Comparison of ENCODE assay signal across 20 cellular contexts in the genomic region with DNA sequence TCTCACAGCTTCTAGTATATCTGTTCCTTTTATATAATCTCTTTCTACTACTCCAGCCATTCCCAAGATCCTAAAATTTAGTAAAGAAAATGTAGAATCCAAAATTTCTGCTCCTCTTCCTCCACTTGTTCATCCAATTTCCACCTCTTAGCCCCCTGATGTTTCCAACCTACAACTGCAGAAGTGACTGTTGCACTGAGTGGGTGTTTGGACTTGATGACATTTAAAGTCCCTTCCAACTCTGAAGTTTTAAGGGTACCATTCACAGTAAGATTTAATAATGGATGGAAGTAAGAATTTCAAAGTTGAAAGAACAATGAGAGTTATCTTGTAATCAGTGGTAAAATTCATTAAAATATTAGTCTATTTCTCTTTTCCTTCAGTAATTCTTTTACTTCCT. TPM values are rescaled to one million over a fixed set of nuclear protein-coding genes. Genes with fewer than 3 reads are reported as not detected.
A peak's percentile ranks its signal among the peaks of the same experiment; 100 is the strongest.
DNase-seq lines count a peak whose midpoint lies in the region; ATAC-seq and TF ChIP-seq lines count a peak whose summit lies in the region.
"Had no signal": no experiment of that assay in that cellular context is flagged by ENCODE, and none has a peak within 500 bp of the region (broad histone marks: within the 10 kb centered on the region; RNA-seq: fewer than 3 reads in every experiment).

No MANE protein-coding gene starts in this region.

- intact Hi-C loops in stomach (cut with DNase I; ENCODE audit: low total_unique reads), result no loop called here

- no peaks in the 10 kb centered on the region for H3K9me3 ChIP-seq in stomach
- H3K9me3 ChIP-seq: esophagus muscularis mucosa, HAP-1 had no signal

- TF ChIP-seq CTCF in stomach (IDR thresholded peaks at IDR 0.05), result no peak

- TF ChIP-seq EP300 in stomach (IDR thresholded peaks at IDR 0.05), result no peak

- POLR2A ChIA-PET in T-cell (lab: Charles Lee), result interaction anchor here (0.6 to 1.3 kb wide), 2 partner anchors 12 to 33 kb away, joined by 7 read pairs; no protein-coding TSS in a partner anchor

- no peak for TF ChIP-seq POLR2A in stomach (IDR thresholded peaks at IDR 0.05)

- no peaks in the 10 kb centered on the region for H3K27me3 Mint-ChIP-seq in activated naive CD4-positive, alpha-beta T cell treated with anti-CD3 and anti-CD28 coated beads, Interleukin-2, amount 50 U/mL, for 24 hours
- no peaks in the 10 kb centered on the region for H3K27me3 Mint-ChIP-seq in T-cell
- H3K27me3 Mint-ChIP-seq in effector memory CD8-positive, alpha-beta T cell, result no peaks in the 10 kb centered on the region
- H3K27me3 Mint-ChIP-seq: activated naive CD4-positive, alpha-beta T cell treated with anti-CD3 and anti-CD28 coated beads, Interleukin-2, amount 10 ng/mL, durations not matched to agents 7 days and 5 days had no signal

- no peak for ATAC-seq in activated naive CD4-positive, alpha-beta T cell treated with anti-CD3 and anti-CD28 coated beads, Interleukin-2, amount 50 U/mL, for 72 hours
- ATAC-seq in T-cell (replicated peaks in 1 of 4) (no peak), left lobe of liver (no peak)
- no peak for ATAC-seq in effector memory CD8-positive, alpha-beta T cell (replicated peaks)

- DNase-seq in activated naive CD4-positive, alpha-beta T cell treated with anti-CD3 and anti-CD28 coated beads, Interleukin-2, amount 50 U/mL, for 72 hours (ENCODE audit: low spot score in 2 of 2), result no peak
- DNase-seq in T-cell (no peak), stomach (no peak), GF-D8 (lab: John Stamatoyannopoulos, UW) (no peak), left lobe of liver (ENCODE audit: low spot score) (no peak), dedifferentiated amniotic fluid mesenchymal stem cell (ENCODE audit: extremely low spot score) (no peak)
- no peak for DNase-seq in effector memory CD8-positive, alpha-beta T cell
- DNase-seq: activated CD4-positive, alpha-beta T cell treated with anti-CD3 and anti-CD28 coated beads, Interleukin-2, amount 50 U/mL, for 4 hours; activated naive CD4-positive, alpha-beta T cell treated with anti-CD3 and anti-CD28 coated beads, Interleukin-2, amount 10 ng/mL, durations not matched to agents 7 days and 5 days; brain microvascular endothelial cell; Calu3; dorsolateral prefrontal cortex; head of caudate nucleus; NCI-H1436 treated with DMSO at 0.1 percent for 48 hours; NCI-H446; SHP77 treated with DMSO at 0.1 percent for 48 hours; substantia nigra had no signal

- peak overlapping the region in 4 of 5 donors; percentile 21 to 48 (median 44) for H3K27ac ChIP-seq in stomach
- H3K27ac ChIP-seq: brain microvascular endothelial cell, dorsolateral prefrontal cortex, esophagus muscularis mucosa had no signal

- H3K27me3 ChIP-seq in stomach, result no peaks in the 10 kb centered on the region
- H3K27me3 ChIP-seq: brain microvascular endothelial cell, dorsolateral prefrontal cortex, esophagus muscularis mucosa had no signal

- H3K4me1 ChIP-seq in stomach, result peaks cover 50 to 98% (median 70%) of the 10 kb centered on the region in 4 donors

- H3K36me3 ChIP-seq in stomach, result no peaks in the 10 kb centered on the region
- H3K36me3 ChIP-seq: brain microvascular endothelial cell, esophagus muscularis mucosa, HAP-1 had no signal

- peaks cover 9% of the 10 kb centered on the region for H3K36me3 Mint-ChIP-seq in activated naive CD4-positive, alpha-beta T cell treated with anti-CD3 and anti-CD28 coated beads, Interleukin-2, amount 50 U/mL, for 24 hours
- peaks cover 20 to 39% of the 10 kb centered on the region in 2 donors for H3K36me3 Mint-ChIP-seq in activated naive CD4-positive, alpha-beta T cell treated with anti-CD3 and anti-CD28 coated beads, Interleukin-2, amount 50 U/mL, for 72 hours
- H3K36me3 Mint-ChIP-seq in T-cell, result peaks cover 32% of the 10 kb centered on the region
- peaks cover 50% of the 10 kb centered on the region for H3K36me3 Mint-ChIP-seq in effector memory CD8-positive, alpha-beta T cell (ENCODE audit: insufficient read depth)

- CTCF ChIA-PET in T-cell (lab: Charles Lee), result interaction anchor here (0.6 to 14.5 kb wide), 6 partner anchors 9 to 50 kb away, joined by 3 to 514 read pairs (median 3); no protein-coding TSS in a partner anchor

- H3K4me3 Mint-ChIP-seq in activated naive CD4-positive, alpha-beta T cell treated with anti-CD3 and anti-CD28 coated beads, Interleukin-2, amount 50 U/mL, for 24 hours, result peak overlapping the region; percentile 67
- H3K4me3 Mint-ChIP-seq in T-cell, result peak overlapping the region; percentile 4 to 53 (median 52)
- H3K4me3 Mint-ChIP-seq in effector memory CD8-positive, alpha-beta T cell, result peak overlapping the region; percentile 11 to 57
- H3K4me3 Mint-ChIP-seq: activated naive CD4-positive, alpha-beta T cell treated with anti-CD3 and anti-CD28 coated beads, Interleukin-2, amount 10 ng/mL, durations not matched to agents 7 days and 5 days had no signal

- H3K4me1 Mint-ChIP-seq in activated naive CD4-positive, alpha-beta T cell treated with anti-CD3 and anti-CD28 coated beads, Interleukin-2, amount 50 U/mL, for 24 hours, result peaks cover 82% of the 10 kb centered on the region
- H3K4me1 Mint-ChIP-seq in T-cell, result peaks cover 86 to 93% (median 89%) of the 10 kb centered on the region in 3 donors
- peaks cover 51 to 73% of the 10 kb centered on the region in 2 donors for H3K4me1 Mint-ChIP-seq in effector memory CD8-positive, alpha-beta T cell (ENCODE audit: low read depth in 2 of 2)

- no peaks in the 10 kb centered on the region for H3K9me3 Mint-ChIP-seq in activated naive CD4-positive, alpha-beta T cell treated with anti-CD3 and anti-CD28 coated beads, Interleukin-2, amount 50 U/mL, for 24 hours
- no peaks in the 10 kb centered on the region for H3K9me3 Mint-ChIP-seq in activated naive CD4-positive, alpha-beta T cell treated with anti-CD3 and anti-CD28 coated beads, Interleukin-2, amount 50 U/mL, for 72 hours
- no peaks in the 10 kb centered on the region for H3K9me3 Mint-ChIP-seq in T-cell
- no peaks in the 10 kb centered on the region for H3K9me3 Mint-ChIP-seq in effector memory CD8-positive, alpha-beta T cell
- H3K9me3 Mint-ChIP-seq: activated naive CD4-positive, alpha-beta T cell treated with anti-CD3 and anti-CD28 coated beads, Interleukin-2, amount 10 ng/mL, durations not matched to agents 7 days and 5 days had no signal

- peak overlapping the region; percentile 6 for H3K27ac Mint-ChIP-seq in activated naive CD4-positive, alpha-beta T cell treated with anti-CD3 and anti-CD28 coated beads, Interleukin-2, amount 50 U/mL, for 24 hours
- H3K27ac Mint-ChIP-seq in activated naive CD4-positive, alpha-beta T cell treated with anti-CD3 and anti-CD28 coated beads, Interleukin-2, amount 50 U/mL, for 72 hours, result no peak overlapping the region
- peak overlapping the region; percentile 72 to 73 for H3K27ac Mint-ChIP-seq in T-cell
- peak overlapping the region; percentile 20 to 50 for H3K27ac Mint-ChIP-seq in effector memory CD8-positive, alpha-beta T cell
- H3K27ac Mint-ChIP-seq: activated naive CD4-positive, alpha-beta T cell treated with anti-CD3 and anti-CD28 coated beads, Interleukin-2, amount 10 ng/mL, durations not matched to agents 7 days and 5 days had no signal

- H3K4me3 ChIP-seq in stomach, result no peak overlapping the region
- H3K4me3 ChIP-seq: dorsolateral prefrontal cortex, esophagus muscularis mucosa, HAP-1 had no signal

RNA-seq across cellular contexts. Expression of a gene that starts 5.5 kb away (rescaled TPM):
- 100 to 1,000 TPM; 184 to 216 TPM for total RNA-seq in activated naive CD4-positive, alpha-beta T cell treated with anti-CD3 and anti-CD28 coated beads, Interleukin-2, amount 50 U/mL, for 72 hours
- total RNA-seq in T-cell (100 to 1,000 TPM; 190 to 271 (median 211) TPM), stomach (100 to 1,000 TPM in 1 of 5 donors, 10 to 100 TPM in 4; 18.0 to 181 (median 77.0) TPM), left lobe of liver (120 TPM)
- 10 to 100 TPM; 41.4 to 98.1 (median 76.1) TPM for polyA plus RNA-seq in stomach

RNA-seq across cellular contexts. Expression of a gene that starts 23.3 kb away (rescaled TPM):
- total RNA-seq in activated naive CD4-positive, alpha-beta T cell treated with anti-CD3 and anti-CD28 coated beads, Interleukin-2, amount 50 U/mL, for 72 hours, result 100 to 1,000 TPM in 1 of 2 donors, 10 to 100 TPM in 1; 70.7 to 110 TPM
- total RNA-seq in T-cell, result 10 to 100 TPM; 68.5 to 78.5 (median 73.8) TPM
- 10 to 100 TPM; 37.1 to 64.3 (median 48.4) TPM for total RNA-seq in stomach
- polyA plus RNA-seq in stomach, result 10 to 100 TPM; 34.7 to 51.8 (median 36.2) TPM
- total RNA-seq in left lobe of liver, result 28.7 TPM

RNA-seq across cellular contexts. Expression of a gene that starts 23.5 kb away (rescaled TPM):
- 10 to 100 TPM; 22.2 to 34.2 TPM for total RNA-seq in activated naive CD4-positive, alpha-beta T cell treated with anti-CD3 and anti-CD28 coated beads, Interleukin-2, amount 50 U/mL, for 72 hours
- total RNA-seq in T-cell, result 10 to 100 TPM; 15.3 to 30.7 (median 26.0) TPM
- 1 to 10 TPM in 3 of 5 donors, under 1 TPM in 1, not detected in 1; 0.45 to 2.2 (median 1.1) TPM for total RNA-seq in stomach
- polyA plus RNA-seq in stomach, result 1 to 10 TPM in 2 of 3 donors, under 1 TPM in 1; 0.61 to 4.9 (median 1.8) TPM
- total RNA-seq in left lobe of liver, result 0.96 TPM

RNA-seq across cellular contexts. Expression of a gene that starts 37.9 kb away (rescaled TPM):
- total RNA-seq in activated naive CD4-positive, alpha-beta T cell treated with anti-CD3 and anti-CD28 coated beads, Interleukin-2, amount 50 U/mL, for 72 hours, result 10 to 100 TPM; 44.9 to 62.9 TPM
- total RNA-seq in T-cell, result 100 to 1,000 TPM in 3 of 5 donors, 10 to 100 TPM in 2; 68.5 to 103 (median 101) TPM
- total RNA-seq in stomach, result 10 to 100 TPM; 12.3 to 66.5 (median 28.0) TPM
- 1 to 10 TPM; 5.0 to 9.9 (median 9.0) TPM for polyA plus RNA-seq in stomach
- 1.7 TPM for total RNA-seq in left lobe of liver

Comparison
In these comparisons a context has a peak if more than half of its experiments do, and no peak if none do; other contexts are left out.
1. H3K27ac Mint-ChIP-seq: peak in activated naive CD4-positive, alpha-beta T cell treated with anti-CD3 and anti-CD28 coated beads, Interleukin-2, amount 50 U/mL, for 24 hours (single experiment), T-cell (2 of 2) and effector memory CD8-positive, alpha-beta T cell (2 of 2); none in activated naive CD4-positive, alpha-beta T cell treated with anti-CD3 and anti-CD28 coated beads, Interleukin-2, amount 50 U/mL, for 72 hours (0 of 2).
2. Peak in every context shown above with its lines, with median percentiles within 50 percentile points of each other: H3K4me3 Mint-ChIP-seq.